In the genomic region with DNA sequence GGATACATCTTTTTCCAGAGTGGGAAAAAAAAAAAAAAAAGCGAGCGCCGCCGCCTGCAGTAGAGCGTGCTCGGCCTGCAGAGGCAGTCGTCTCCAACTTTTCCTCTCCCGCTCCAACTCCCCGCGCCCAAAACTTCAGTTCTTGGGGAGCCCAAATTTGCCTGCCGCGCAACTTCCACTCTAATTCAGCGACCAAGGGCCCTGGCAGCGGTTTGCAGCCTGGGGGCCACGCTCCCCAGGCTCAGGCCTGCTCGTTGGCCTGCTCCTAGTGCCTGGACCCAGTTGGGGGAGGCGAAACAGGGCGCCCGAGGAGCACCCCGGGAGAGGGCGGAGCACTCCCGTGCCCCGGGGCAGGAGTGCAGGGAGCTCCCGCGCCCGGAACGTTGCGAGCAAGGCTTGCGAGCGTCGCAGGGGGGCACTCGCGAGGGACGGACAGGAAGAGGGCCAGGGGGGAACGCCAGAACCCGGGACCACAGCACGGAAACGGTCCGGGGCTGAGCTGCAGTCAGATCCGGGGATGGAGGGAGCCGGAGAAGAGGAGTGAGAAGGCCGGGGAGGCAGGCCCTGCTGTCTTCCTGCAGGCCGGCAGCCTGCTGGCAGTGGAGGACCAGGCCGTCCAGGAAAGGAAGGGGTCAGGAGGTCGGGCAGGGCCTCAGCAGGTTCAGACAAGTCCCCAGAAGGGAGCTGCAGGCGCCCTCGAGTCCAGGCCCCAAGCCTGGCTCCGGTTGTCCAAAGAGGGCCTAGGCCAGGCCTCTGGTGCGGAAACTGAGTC, we compare ENCODE assay signal across 1 cellular context.
TF ChIP-seq lines count a peak whose summit lies in the region.

A gene with protein sequence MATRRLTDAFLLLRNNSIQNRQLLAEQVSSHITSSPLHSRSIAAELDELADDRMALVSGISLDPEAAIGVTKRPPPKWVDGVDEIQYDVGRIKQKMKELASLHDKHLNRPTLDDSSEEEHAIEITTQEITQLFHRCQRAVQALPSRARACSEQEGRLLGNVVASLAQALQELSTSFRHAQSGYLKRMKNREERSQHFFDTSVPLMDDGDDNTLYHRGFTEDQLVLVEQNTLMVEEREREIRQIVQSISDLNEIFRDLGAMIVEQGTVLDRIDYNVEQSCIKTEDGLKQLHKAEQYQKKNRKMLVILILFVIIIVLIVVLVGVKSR (plus strand): TSS at position 508 of the 772 bp plus-strand sequence. CDS start 724 bp downstream, outside the sequence.

TF ChIP-seq in A549, 52 proteins besides CTCF, POLR2A, EP300 and RAD21 (continued from another document):
- TF ChIP-seq, protein P1, sequence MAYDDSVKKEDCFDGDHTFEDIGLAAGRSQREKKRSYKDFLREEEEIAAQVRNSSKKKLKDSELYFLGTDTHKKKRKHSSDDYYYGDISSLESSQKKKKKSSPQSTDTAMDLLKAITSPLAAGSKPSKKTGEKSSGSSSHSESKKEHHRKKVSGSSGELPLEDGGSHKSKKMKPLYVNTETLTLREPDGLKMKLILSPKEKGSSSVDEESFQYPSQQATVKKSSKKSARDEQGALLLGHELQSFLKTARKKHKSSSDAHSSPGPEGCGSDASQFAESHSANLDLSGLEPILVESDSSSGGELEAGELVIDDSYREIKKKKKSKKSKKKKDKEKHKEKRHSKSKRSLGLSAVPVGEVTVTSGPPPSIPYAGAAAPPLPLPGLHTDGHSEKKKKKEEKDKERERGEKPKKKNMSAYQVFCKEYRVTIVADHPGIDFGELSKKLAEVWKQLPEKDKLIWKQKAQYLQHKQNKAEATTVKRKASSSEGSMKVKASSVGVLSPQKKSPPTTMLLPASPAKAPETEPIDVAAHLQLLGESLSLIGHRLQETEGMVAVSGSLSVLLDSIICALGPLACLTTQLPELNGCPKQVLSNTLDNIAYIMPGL (CRISPR knock-in tag; IDR thresholded peaks at IDR 0.05; ENCODE audit: borderline replicate concordance), result peak; percentile 94
- no peak for TF ChIP-seq RARB (CRISPR knock-in tag; IDR thresholded peaks at IDR 0.05)
- TF ChIP-seq KDM1A (IDR thresholded peaks at IDR 0.05; ENCODE audit: low read depth), result no peak
- TF ChIP-seq MAFK (IDR thresholded peaks at IDR 0.05; ENCODE audit: partially characterized antibody), result peak; percentile 44
- TF ChIP-seq HOXB13 (CRISPR knock-in tag; IDR thresholded peaks at IDR 0.05; ENCODE audit: low read depth), result no peak
- peak; percentile 68 for TF ChIP-seq GATA3 (IDR thresholded peaks at IDR 0.05; ENCODE audit: borderline replicate concordance)
- peak; percentile 21; the same call in 1 of the 2 replicates for TF ChIP-seq HDAC2 (IDR thresholded peaks at IDR 0.05)
- TF ChIP-seq CHD4 (IDR thresholded peaks at IDR 0.05; ENCODE audit: borderline replicate concordance), result peak; percentile 64; the same call in 1 of the 2 replicates
- no peak for TF ChIP-seq BHLHE40 (IDR thresholded peaks at IDR 0.05; ENCODE audit: low read depth, low read length)
- TF ChIP-seq ZSCAN20 (CRISPR knock-in tag; IDR thresholded peaks at IDR 0.05), result no peak
- TF ChIP-seq HEYL (CRISPR knock-in tag; IDR thresholded peaks at IDR 0.05), result 0 out of 2 replicates have a peak, but pooled peaks have one; percentile 62
- TF ChIP-seq HOXB5 (CRISPR knock-in tag; IDR thresholded peaks at IDR 0.05), result peak; percentile 64; the same call in 1 of the 2 replicates
- no peak for TF ChIP-seq CBX2 (IDR thresholded peaks at IDR 0.05; ENCODE audit: borderline replicate concordance, low read depth)
- no peak for TF ChIP-seq JUNB (IDR thresholded peaks at IDR 0.05)
- peak in 1 of 2 experiments; percentile 55; a peak in 2 of 4 replicates for TF ChIP-seq CEBPB (IDR thresholded peaks at IDR 0.05)
- TF ChIP-seq MYC (IDR thresholded peaks at IDR 0.05; ENCODE audit: borderline replicate concordance, low read length), result 0 out of 2 replicates have a peak, but pooled peaks have one; percentile 36
- TF ChIP-seq NPAS2 (CRISPR knock-in tag; IDR thresholded peaks at IDR 0.05; ENCODE audit: borderline replicate concordance), result no peak
- TF ChIP-seq, protein P2, sequence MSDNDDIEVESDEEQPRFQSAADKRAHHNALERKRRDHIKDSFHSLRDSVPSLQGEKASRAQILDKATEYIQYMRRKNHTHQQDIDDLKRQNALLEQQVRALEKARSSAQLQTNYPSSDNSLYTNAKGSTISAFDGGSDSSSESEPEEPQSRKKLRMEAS (IDR thresholded peaks at IDR 0.05), result peak; percentile 96
- TF ChIP-seq ZFP36 (IDR thresholded peaks at IDR 0.05; ENCODE audit: borderline replicate concordance, partially characterized antibody), result no peak
- TF ChIP-seq FOXS1 (CRISPR knock-in tag; IDR thresholded peaks at IDR 0.05), result no peak
- no peak for TF ChIP-seq NFE2L2 (conservative IDR thresholded peaks at IDR 0.05; ENCODE audit: low read length)
- TF ChIP-seq TFCP2L1 (CRISPR knock-in tag; IDR thresholded peaks at IDR 0.05), result no peak
- TF ChIP-seq FOSB (CRISPR knock-in tag; IDR thresholded peaks at IDR 0.05), result no peak
- TF ChIP-seq, protein P3, sequence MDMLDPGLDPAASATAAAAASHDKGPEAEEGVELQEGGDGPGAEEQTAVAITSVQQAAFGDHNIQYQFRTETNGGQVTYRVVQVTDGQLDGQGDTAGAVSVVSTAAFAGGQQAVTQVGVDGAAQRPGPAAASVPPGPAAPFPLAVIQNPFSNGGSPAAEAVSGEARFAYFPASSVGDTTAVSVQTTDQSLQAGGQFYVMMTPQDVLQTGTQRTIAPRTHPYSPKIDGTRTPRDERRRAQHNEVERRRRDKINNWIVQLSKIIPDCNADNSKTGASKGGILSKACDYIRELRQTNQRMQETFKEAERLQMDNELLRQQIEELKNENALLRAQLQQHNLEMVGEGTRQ (IDR thresholded peaks at IDR 0.05), result no peak
- TF ChIP-seq KDM5A (IDR thresholded peaks at IDR 0.05), result peak; percentile 88
- 0 out of 2 replicates have a peak, but pooled peaks have one; percentile 19 for TF ChIP-seq EHF (CRISPR knock-in tag; IDR thresholded peaks at IDR 0.05)
- no peak for TF ChIP-seq RNF2 (IDR thresholded peaks at IDR 0.05; ENCODE audit: borderline replicate concordance, low read depth)
- TF ChIP-seq RCOR1 (IDR thresholded peaks at IDR 0.05; ENCODE audit: low read depth, low read length), result peak; percentile 63; the same call in 1 of the 2 replicates
- TF ChIP-seq, protein P4, sequence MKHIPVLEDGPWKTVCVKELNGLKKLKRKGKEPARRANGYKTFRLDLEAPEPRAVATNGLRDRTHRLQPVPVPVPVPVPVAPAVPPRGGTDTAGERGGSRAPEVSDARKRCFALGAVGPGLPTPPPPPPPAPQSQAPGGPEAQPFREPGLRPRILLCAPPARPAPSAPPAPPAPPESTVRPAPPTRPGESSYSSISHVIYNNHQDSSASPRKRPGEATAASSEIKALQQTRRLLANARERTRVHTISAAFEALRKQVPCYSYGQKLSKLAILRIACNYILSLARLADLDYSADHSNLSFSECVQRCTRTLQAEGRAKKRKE (CRISPR knock-in tag; IDR thresholded peaks at IDR 0.05; ENCODE audit: low read depth), result 0 out of 2 replicates have a peak, but pooled peaks have one; percentile 74
- TF ChIP-seq ESRRA (IDR thresholded peaks at IDR 0.05; ENCODE audit: borderline replicate concordance, low read length), result peak; percentile 61; the same call in 1 of the 2 replicates
- TF ChIP-seq, protein P5, sequence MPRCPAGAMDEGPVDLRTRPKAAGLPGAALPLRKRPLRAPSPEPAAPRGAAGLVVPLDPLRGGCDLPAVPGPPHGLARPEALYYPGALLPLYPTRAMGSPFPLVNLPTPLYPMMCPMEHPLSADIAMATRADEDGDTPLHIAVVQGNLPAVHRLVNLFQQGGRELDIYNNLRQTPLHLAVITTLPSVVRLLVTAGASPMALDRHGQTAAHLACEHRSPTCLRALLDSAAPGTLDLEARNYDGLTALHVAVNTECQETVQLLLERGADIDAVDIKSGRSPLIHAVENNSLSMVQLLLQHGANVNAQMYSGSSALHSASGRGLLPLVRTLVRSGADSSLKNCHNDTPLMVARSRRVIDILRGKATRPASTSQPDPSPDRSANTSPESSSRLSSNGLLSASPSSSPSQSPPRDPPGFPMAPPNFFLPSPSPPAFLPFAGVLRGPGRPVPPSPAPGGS (IDR thresholded peaks at IDR 0.05), result peak; percentile 60
- TF ChIP-seq POLR2AphosphoS2 (conservative IDR thresholded peaks at IDR 0.05; ENCODE audit: low read length), result no peak
- TF ChIP-seq CHD2 (IDR thresholded peaks at IDR 0.05; ENCODE audit: low read length, partially characterized antibody), result no peak
- TF ChIP-seq FOSL2 (IDR thresholded peaks at IDR 0.05), result no peak
- TF ChIP-seq FOSL2 (CRISPR knock-in tag; IDR thresholded peaks at IDR 0.05), result peak; percentile 65
- TF ChIP-seq, protein P6, sequence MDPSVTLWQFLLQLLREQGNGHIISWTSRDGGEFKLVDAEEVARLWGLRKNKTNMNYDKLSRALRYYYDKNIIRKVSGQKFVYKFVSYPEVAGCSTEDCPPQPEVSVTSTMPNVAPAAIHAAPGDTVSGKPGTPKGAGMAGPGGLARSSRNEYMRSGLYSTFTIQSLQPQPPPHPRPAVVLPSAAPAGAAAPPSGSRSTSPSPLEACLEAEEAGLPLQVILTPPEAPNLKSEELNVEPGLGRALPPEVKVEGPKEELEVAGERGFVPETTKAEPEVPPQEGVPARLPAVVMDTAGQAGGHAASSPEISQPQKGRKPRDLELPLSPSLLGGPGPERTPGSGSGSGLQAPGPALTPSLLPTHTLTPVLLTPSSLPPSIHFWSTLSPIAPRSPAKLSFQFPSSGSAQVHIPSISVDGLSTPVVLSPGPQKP (IDR thresholded peaks at IDR 0.05; ENCODE audit: low read depth, low read length), result no peak
- TF ChIP-seq, protein P7, sequence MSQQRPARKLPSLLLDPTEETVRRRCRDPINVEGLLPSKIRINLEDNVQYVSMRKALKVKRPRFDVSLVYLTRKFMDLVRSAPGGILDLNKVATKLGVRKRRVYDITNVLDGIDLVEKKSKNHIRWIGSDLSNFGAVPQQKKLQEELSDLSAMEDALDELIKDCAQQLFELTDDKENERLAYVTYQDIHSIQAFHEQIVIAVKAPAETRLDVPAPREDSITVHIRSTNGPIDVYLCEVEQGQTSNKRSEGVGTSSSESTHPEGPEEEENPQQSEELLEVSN (IDR thresholded peaks at IDR 0.05; ENCODE audit: borderline replicate concordance, low read depth), result peak; percentile 14; the same call in 1 of the 2 replicates
- no peak for TF ChIP-seq HOXA7 (CRISPR knock-in tag; IDR thresholded peaks at IDR 0.05)
- TF ChIP-seq JUN (IDR thresholded peaks at IDR 0.05), result peak; percentile 53 to 96; a peak in 4 of 5 replicates
- TF ChIP-seq, protein P8, sequence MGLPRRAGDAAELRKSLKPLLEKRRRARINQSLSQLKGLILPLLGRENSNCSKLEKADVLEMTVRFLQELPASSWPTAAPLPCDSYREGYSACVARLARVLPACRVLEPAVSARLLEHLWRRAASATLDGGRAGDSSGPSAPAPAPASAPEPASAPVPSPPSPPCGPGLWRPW (IDR thresholded peaks at IDR 0.05), result no peak
- no peak for TF ChIP-seq EHMT2 (IDR thresholded peaks at IDR 0.05; ENCODE audit: low read depth)
- peak; percentile 68; the same call in 1 of the 2 replicates for TF ChIP-seq TP53 (CRISPR knock-in tag; IDR thresholded peaks at IDR 0.05)
- peak; percentile 56 for TF ChIP-seq PHF8 (IDR thresholded peaks at IDR 0.05; ENCODE audit: borderline replicate concordance, low read depth)
- peak; percentile 56; the same call in 2 of the 3 replicates for TF ChIP-seq SMC3 (IDR thresholded peaks at IDR 0.05)
- no peak for TF ChIP-seq NR3C1 (IDR thresholded peaks at IDR 0.05)
- TF ChIP-seq MAZ (IDR thresholded peaks at IDR 0.05; ENCODE audit: borderline replicate concordance, low read depth, low read length), result peak; percentile 96
- TF ChIP-seq ZC3H11A (IDR thresholded peaks at IDR 0.05), result peak; percentile 52; the same call in 1 of the 2 replicates
